ENCODE assay signal across 8 cellular contexts in genomic region chr4:155376387-155377268, GRCh38. TPM values are rescaled to one million over a fixed set of nuclear protein-coding genes. Genes with fewer than 3 reads are reported as not detected.
DNase-seq lines count a peak whose midpoint lies in the region; ATAC-seq and TF ChIP-seq lines count a peak whose summit lies in the region.

TSS of gene MAP9 (minus strand) at chr4:155376965. CDS start at chr4:155375850, 1,115 bp downstream.

- peaks cover 10% of the 10 kb centered on the region for H3K4me1 Mint-ChIP-seq in GM23338
- peaks cover 6 to 21% (median 18%) of the 10 kb centered on the region in 3 donors for H3K4me1 Mint-ChIP-seq in T-cell

- peak; percentile 93 for DNase-seq in EL
- DNase-seq in GM23338 (ENCODE audit: low spot score) = peak; percentile 99
- DNase-seq in T-cell = peak; percentile 62 to 94 (median 88)
- peak in 55 of 56 donors; percentile 25 to 97 (median 91) for DNase-seq in amygdala (lab: John Stamatoyannopoulos, UW)
- DNase-seq in right atrium auricular region (ENCODE audit: low spot score) = peak; percentile 82
- DNase-seq in uterus = peak; percentile 78 to 84

- no peak for TF ChIP-seq CTCF in GM23338 (conservative IDR thresholded peaks at IDR 0.05; ENCODE audit: low read depth in 2 of 2)
- TF ChIP-seq CTCF in Loucy (conservative IDR thresholded peaks at IDR 0.05; ENCODE audit: low read length) = no peak
- no peak for TF ChIP-seq CTCF in right atrium auricular region (IDR thresholded peaks at IDR 0.05)
- peak in 1 of 4 experiments; percentile 9 for TF ChIP-seq CTCF in uterus (IDR thresholded peaks at IDR 0.05)

- H3K9ac ChIP-seq in Loucy (ENCODE audit: low read depth, low read length, poor library complexity, severe bottlenecking) (peak within 1 kb of the TSS; percentile 49), rectal smooth muscle tissue (ENCODE audit: low read length) (peak within 1 kb of the TSS; percentile 8)

- H3K4me3 ChIP-seq in GM23338 = peak within 1 kb of the TSS; percentile 72
- peak within 1 kb of the TSS; percentile 72 for H3K4me3 ChIP-seq in Loucy (ENCODE audit: low read length, poor library complexity, severe bottlenecking)
- peak within 1 kb of the TSS; percentile 66 to 73 for H3K4me3 ChIP-seq in right atrium auricular region
- H3K4me3 ChIP-seq in rectal smooth muscle tissue (ENCODE audit: low read length) = peak within 1 kb of the TSS; percentile 67
- H3K4me3 ChIP-seq in uterus = peak within 1 kb of the TSS; percentile 60 to 76

- CTCF ChIA-PET in T-cell (lab: Charles Lee) = interaction anchor here in 1 of 2 donors (7.0 kb wide), 1 partner anchor 826 kb away, joined by 62 read pairs; the partner anchor contains the start of gene PLRG1

- peaks cover 3% of the 10 kb centered on the region; the same call in 2 of the 3 replicates for H3K9me3 Mint-ChIP-seq in GM23338
- H3K9me3 Mint-ChIP-seq in T-cell = no peaks in the 10 kb centered on the region

- H3K9me2 ChIP-seq in GM23338 (ENCODE audit: insufficient read depth) (no peaks in the 10 kb centered on the region), Loucy (replicated peaks; ENCODE audit: low read depth, low read length) (no peaks in the 10 kb centered on the region)

- H3K27me3 Mint-ChIP-seq in GM23338 (ENCODE audit: insufficient read depth, low read depth, poor library complexity) = no peaks in the 10 kb centered on the region
- no peaks in the 10 kb centered on the region for H3K27me3 Mint-ChIP-seq in T-cell

- TF ChIP-seq POLR2A in uterus (IDR thresholded peaks at IDR 0.05) = peak in 1 of 2 donors; percentile 13

- no peaks in the 10 kb centered on the region for H3K27me3 ChIP-seq in GM23338 (ENCODE audit: insufficient read depth)
- peaks cover 6% of the 10 kb centered on the region for H3K27me3 ChIP-seq in Loucy (ENCODE audit: insufficient read depth, low read length, poor library complexity, severe bottlenecking)
- H3K27me3 ChIP-seq in right atrium auricular region = no peaks in the 10 kb centered on the region
- H3K27me3 ChIP-seq in rectal smooth muscle tissue (ENCODE audit: control insufficient read depth, insufficient read depth, low read length) = no peaks in the 10 kb centered on the region
- H3K27me3 ChIP-seq in uterus = no peaks in the 10 kb centered on the region

- H3K36me3 ChIP-seq in GM23338 (ENCODE audit: insufficient read depth) (no peaks in the 10 kb centered on the region), Loucy (ENCODE audit: insufficient read depth, low read length) (no peaks in the 10 kb centered on the region), right atrium auricular region (no peaks in the 10 kb centered on the region), rectal smooth muscle tissue (ENCODE audit: control insufficient read depth, insufficient read depth, low read length) (no peaks in the 10 kb centered on the region), uterus (no peaks in the 10 kb centered on the region)

- no peaks in the 10 kb centered on the region for H3K4me1 ChIP-seq in GM23338 (ENCODE audit: insufficient read depth)
- H3K4me1 ChIP-seq in Loucy (ENCODE audit: insufficient read depth, low read length, poor library complexity, severe bottlenecking) = peaks cover 15% of the 10 kb centered on the region
- H3K4me1 ChIP-seq in right atrium auricular region = peaks cover 0 to 6% of the 10 kb centered on the region in 2 donors
- H3K4me1 ChIP-seq in rectal smooth muscle tissue (ENCODE audit: control insufficient read depth, insufficient read depth, low read length) = no peaks in the 10 kb centered on the region
- no peaks in the 10 kb centered on the region for H3K4me1 ChIP-seq in uterus

- peak within 1 kb of the TSS; percentile 72 for H3K27ac Mint-ChIP-seq in GM23338
- H3K27ac Mint-ChIP-seq in T-cell = peak within 1 kb of the TSS; percentile 87 to 89

- POLR2A ChIA-PET in T-cell (lab: Charles Lee) = interaction anchor here (0.7 to 2.4 kb wide), 3 partner anchors 9 to 826 kb away, joined by 3 to 20 read pairs (median 4); partner anchors contain the start of gene PLRG1 (in 1 of the 2)

- H3K4me3 Mint-ChIP-seq in GM23338 = peak within 1 kb of the TSS; percentile 90
- peak within 1 kb of the TSS; percentile 86 to 90 (median 90) for H3K4me3 Mint-ChIP-seq in T-cell

- ATAC-seq in GM23338 (peak; percentile 97), T-cell (replicated peaks in 1 of 4) (peak; percentile 91 to 95 (median 92))

- intact Hi-C loops in uterus (cut with DNase I; ENCODE audit: low total_unique reads) = no loop called here

- H3F3A ChIP-seq in GM23338 (replicated peaks; ENCODE audit: low read depth) = no peaks in the 10 kb centered on the region
- no peaks in the 10 kb centered on the region for H3F3A ChIP-seq in Loucy (ENCODE audit: low read depth)

- H3K36me3 Mint-ChIP-seq in GM23338 (ENCODE audit: low read depth) = no peaks in the 10 kb centered on the region
- peaks cover 4% of the 10 kb centered on the region for H3K36me3 Mint-ChIP-seq in T-cell

- H3K79me2 ChIP-seq in GM23338 (replicated peaks; ENCODE audit: insufficient read depth) (0 out of 2 replicates have a peak, but pooled peaks cover 3% of the 10 kb centered on the region), Loucy (ENCODE audit: insufficient read depth, low read length) (no peaks in the 10 kb centered on the region)

- H3K4me2 ChIP-seq in GM23338 (peak within 1 kb of the TSS; percentile 81), Loucy (ENCODE audit: low read depth, low read length, poor library complexity, severe bottlenecking) (peak within 1 kb of the TSS; percentile 77)

- H3K27ac ChIP-seq in GM23338 (ENCODE audit: low read depth) (no peak within 1 kb of the TSS), right atrium auricular region (peak within 1 kb of the TSS; percentile 38 to 41), rectal smooth muscle tissue (ENCODE audit: low read depth, low read length) (no peak within 1 kb of the TSS), uterus (peak within 1 kb of the TSS; percentile 27 to 54)

- no peaks in the 10 kb centered on the region for H4K20me1 ChIP-seq in GM23338 (replicated peaks; ENCODE audit: insufficient read depth)
- no peaks in the 10 kb centered on the region for H4K20me1 ChIP-seq in Loucy (ENCODE audit: insufficient read depth, low read length, poor library complexity, severe bottlenecking)

- peak within 1 kb of the TSS; percentile 92 for H2AFZ ChIP-seq in GM23338
- H2AFZ ChIP-seq in Loucy (ENCODE audit: low read length) = peak within 1 kb of the TSS; percentile 81

- H3K9me3 ChIP-seq in Loucy (ENCODE audit: insufficient read depth, low read depth, low read length) (no peaks in the 10 kb centered on the region), right atrium auricular region (no peaks in the 10 kb centered on the region), uterus (no peaks in the 10 kb centered on the region)

TF ChIP-seq in GM23338, 12 proteins besides CTCF, POLR2A, EP300 and RAD21:
- TF ChIP-seq POLR2AphosphoS5 (IDR thresholded peaks at IDR 0.05; ENCODE audit: low read depth) (peak; percentile 77), ZNF331 (CRISPR knock-in tag; IDR thresholded peaks at IDR 0.05; ENCODE audit: low read depth) (no peak), CREB1 (CRISPR knock-in tag; IDR thresholded peaks at IDR 0.05; ENCODE audit: low read depth) (peak; percentile 88), ZNF114 (CRISPR knock-in tag; IDR thresholded peaks at IDR 0.05) (no peak), ETS1 (IDR thresholded peaks at IDR 0.05) (peak; percentile 66)

RNA-seq across cellular contexts. Expression of gene MAP9, which starts in this region (rescaled TPM):
- total RNA-seq in GM23338 (2014; rRNA removed; shearing (Covaris generic)) = 16.0 and 17.8 TPM in 2 replicates
- 24.8 and 33.7 TPM in 2 replicates for polyA plus RNA-seq in GM23338 (2016; fragmentation: Nextera tagmentation; extraction: Ambion mirVana)
- total RNA-seq in T-cell = 10 to 100 TPM in 2 of 5 donors, 1 to 10 TPM in 3; 5.1 to 17.3 (median 6.6) TPM
- total RNA-seq in right atrium auricular region = 1 to 10 TPM; 4.5 to 9.5 TPM
- total RNA-seq in uterus = 10 to 100 TPM in 2 of 4 donors, 1 to 10 TPM in 2; 6.4 to 30.0 (median 18.2) TPM

Comparison
In these comparisons a context has a peak if more than half of its experiments do, and no peak if none do; other contexts are left out.
1. H3K27ac ChIP-seq: peak in right atrium auricular region (2 of 2) and uterus (2 of 2); none in GM23338 (single experiment) and rectal smooth muscle tissue (single experiment).
2. Peak in every context shown above with its lines, with median percentiles within 50 percentile points of each other: DNase-seq and H3K4me3 ChIP-seq.